11 cellular contexts compared by ENCODE assay signal in genomic region chr9:97981828-97982164, GRCh38. TPM values are rescaled to one million over a fixed set of nuclear protein-coding genes. Genes with fewer than 3 reads are reported as not detected.
A peak's percentile ranks its signal among the peaks of the same experiment; 100 is the strongest.
DNase-seq lines count a peak whose midpoint lies in the region; ATAC-seq and TF ChIP-seq lines count a peak whose summit lies in the region.
"Had no signal": no experiment of that assay in that cellular context is flagged by ENCODE, and none has a peak within 500 bp of the region (broad histone marks: within the 10 kb centered on the region; RNA-seq: fewer than 3 reads in every experiment).

No MANE protein-coding gene starts in this region.

- no peak overlapping the region for H2BK15ac ChIP-seq in IMR-90 (ENCODE audit: low read depth, low read length)

- no CpG with 5 or more reads among the region's 4 CpGs for WGBS in IMR-90 (ENCODE audit: extremely low coverage in 2 of 2, insufficient read length in 1 of 2), 2 experiments

- no peak overlapping the region for H3K14ac ChIP-seq in IMR-90 (replicated peaks; ENCODE audit: low read depth, low read length)

- intact Hi-C loops in CD4-positive, alpha-beta T cell (cut with DNase I, micrococcal nuclease), result loop anchor here (1.0 to 10.0 kb wide), 6 partner anchors 58 to 1123 kb away; partner anchors contain the start of genes NANS (in 1 of the 2), TBC1D2 (in 1 of the 2) and TGFBR1 (in 1 of the 2)
- intact Hi-C loops in IMR-90 (cut with micrococcal nuclease), result loop anchor here (2.0 kb wide), 3 partner anchors 23 to 75 kb away; partner anchors contain the start of gene NANS

- H3K4me3 ChIP-seq in IMR-90 (ENCODE audit: insufficient read depth, low read depth, low read length), result no peak overlapping the region

- H3K9me1 ChIP-seq in IMR-90 (ENCODE audit: insufficient read depth, low read length), result peaks cover 6% of the 10 kb centered on the region

- H3K27me3 Mint-ChIP-seq in CD4-positive, alpha-beta T cell, result no peaks in the 10 kb centered on the region
- H3K27me3 Mint-ChIP-seq in activated naive CD8-positive, alpha-beta T cell treated with anti-CD3 and anti-CD28 coated beads, Interleukin-2, amount 10 ng/mL, durations not matched to agents 7 days and 5 days, result no peaks in the 10 kb centered on the region
- H3K27me3 Mint-ChIP-seq in naive thymus-derived CD8-positive, alpha-beta T cell, result no peaks in the 10 kb centered on the region

- no peaks in the 10 kb centered on the region for H3K27me3 ChIP-seq in CD4-positive, alpha-beta T cell (ENCODE audit: control insufficient read depth, insufficient read depth, low read length)
- no peaks in the 10 kb centered on the region; the same call in 1 of the 2 replicates for H3K27me3 ChIP-seq in IMR-90 (ENCODE audit: control insufficient read depth, insufficient read depth, low read length)

- H2AK5ac ChIP-seq in IMR-90 (ENCODE audit: low read depth, low read length), result no peak overlapping the region

- H3K23ac ChIP-seq in IMR-90 (ENCODE audit: low read depth, low read length), result peak overlapping the region; percentile 56; the same call in 1 of the 2 replicates

- no peak overlapping the region for H4K5ac ChIP-seq in IMR-90 (ENCODE audit: low read depth, low read length)

- no peak for TF ChIP-seq POLR2A in IMR-90 (IDR thresholded peaks at IDR 0.05; ENCODE audit: low read depth, low read length)

- DNase-seq in CD4-positive, alpha-beta T cell, result no peak
- DNase-seq in IMR-90 (no peak), UCSD-AML1 (lab: John Stamatoyannopoulos, UW; ENCODE audit: unreplicated experiment) (no peak), RWPE1 (ENCODE audit: low spot score) (no peak)
- DNase-seq in activated naive CD8-positive, alpha-beta T cell treated with anti-CD3 and anti-CD28 coated beads, Interleukin-2, amount 10 ng/mL, durations not matched to agents 7 days and 5 days, result no peak
- DNase-seq in naive thymus-derived CD8-positive, alpha-beta T cell, result peak in 1 of 10 donors; percentile 34
- DNase-seq: NCI-H2081 treated with DMSO at 0.1 percent for 48 hours; stimulated activated naive CD4-positive, alpha-beta T cell had no signal

- no peak overlapping the region for H3K9ac ChIP-seq in IMR-90 (ENCODE audit: low read depth, low read length)

- no peak for TF ChIP-seq RAD21 in IMR-90 (IDR thresholded peaks at IDR 0.05; ENCODE audit: low read length)

- H2AK9ac ChIP-seq in IMR-90 (replicated peaks; ENCODE audit: low read depth, low read length, poor library complexity), result no peak overlapping the region

- POLR2A ChIA-PET in CD4-positive, alpha-beta T cell (lab: Charles Lee), result interaction anchor here (0.8 to 6.9 kb wide), 15 partner anchors 11 to 349 kb away, joined by 3 to 181 read pairs (median 12); partner anchors contain the start of genes NANS, NCBP1, TBC1D2 and TRMO
- POLR2A ChIA-PET in IMR-90 (lab: Charles Lee; ENCODE audit: unreplicated experiment), result interaction anchor here (0.6 to 1.0 kb wide), 2 partner anchors 59 to 128 kb away, joined by 3 to 6 read pairs; partner anchors contain the start of gene TRMO
- POLR2A ChIA-PET in activated naive CD8-positive, alpha-beta T cell treated with anti-CD3 and anti-CD28 coated beads, Interleukin-2, amount 10 ng/mL, durations not matched to agents 7 days and 5 days (lab: Charles Lee), result interaction anchor here (0.7 to 7.5 kb wide), 10 partner anchors 11 to 274 kb away, joined by 3 to 79 read pairs (median 8); partner anchors contain the start of genes TBC1D2, TRIM14 and TRMO
- POLR2A ChIA-PET in naive thymus-derived CD8-positive, alpha-beta T cell (lab: Charles Lee), result interaction anchor here (1.3 to 9.6 kb wide), 8 partner anchors 8 to 275 kb away, joined by 3 to 200 read pairs (median 18); partner anchors contain the start of genes NANS, TBC1D2 and TRMO
- POLR2A ChIA-PET in RWPE1 (lab: Yijun Ruan, JAX; ENCODE audit: low non-redundant PET), result interaction anchor here (0.6 kb wide), 1 partner anchor 59 kb away, joined by 4 read pairs; the partner anchor contains the start of gene TRMO

- peak overlapping the region; percentile 89 for H3K27ac Mint-ChIP-seq in CD4-positive, alpha-beta T cell
- peak overlapping the region; percentile 84 for H3K27ac Mint-ChIP-seq in activated naive CD8-positive, alpha-beta T cell treated with anti-CD3 and anti-CD28 coated beads, Interleukin-2, amount 10 ng/mL, durations not matched to agents 7 days and 5 days
- H3K27ac Mint-ChIP-seq in naive thymus-derived CD8-positive, alpha-beta T cell, result peak overlapping the region; percentile 18 to 96 (median 90)

- no peak overlapping the region for H2BK120ac ChIP-seq in IMR-90 (ENCODE audit: low read depth, low read length)

- H3K9me3 ChIP-seq in CD4-positive, alpha-beta T cell (ENCODE audit: control insufficient read depth, low read length), result no peaks in the 10 kb centered on the region
- H3K9me3 ChIP-seq in IMR-90 (ENCODE audit: control insufficient read depth, insufficient read depth, low read length), result no peaks in the 10 kb centered on the region

- no peak overlapping the region; a peak in 1 of 4 replicates for H4K8ac ChIP-seq in IMR-90 (ENCODE audit: low read depth in 2 of 2, low read length in 2 of 2)

- no peak overlapping the region for H3K27ac ChIP-seq in CD4-positive, alpha-beta T cell (ENCODE audit: low read depth, low read length)
- H3K27ac ChIP-seq in IMR-90 (ENCODE audit: insufficient read depth, low read length) (no peak overlapping the region), RWPE1 (no peak overlapping the region)

- ATAC-seq in CD4-positive, alpha-beta T cell (ENCODE audit: poor library complexity), result no peak
- no peak for ATAC-seq in IMR-90 (ENCODE audit: low read depth)
- no peak for ATAC-seq in activated naive CD8-positive, alpha-beta T cell treated with anti-CD3 and anti-CD28 coated beads, Interleukin-2, amount 10 ng/mL, durations not matched to agents 7 days and 5 days (ENCODE audit: low read depth)
- no peak for ATAC-seq in naive thymus-derived CD8-positive, alpha-beta T cell
- no peak for ATAC-seq in GM18873 (IDR thresholded peaks at IDR 0.05; ENCODE audit: low FRiP score, unreplicated experiment)
- ATAC-seq in HG03280 (IDR thresholded peaks at IDR 0.05; ENCODE audit: unreplicated experiment), result no peak

- H3K4me1 Mint-ChIP-seq in CD4-positive, alpha-beta T cell (ENCODE audit: low read depth), result peaks cover 61% of the 10 kb centered on the region
- peaks cover 31% of the 10 kb centered on the region for H3K4me1 Mint-ChIP-seq in activated naive CD8-positive, alpha-beta T cell treated with anti-CD3 and anti-CD28 coated beads, Interleukin-2, amount 10 ng/mL, durations not matched to agents 7 days and 5 days
- H3K4me1 Mint-ChIP-seq in naive thymus-derived CD8-positive, alpha-beta T cell, result peaks cover 21 to 50% (median 43%) of the 10 kb centered on the region in 4 donors

- peaks cover 18% of the 10 kb centered on the region for H4K20me1 ChIP-seq in IMR-90 (ENCODE audit: insufficient read depth, low read length)

- no peaks in the 10 kb centered on the region for H3K9me3 Mint-ChIP-seq in CD4-positive, alpha-beta T cell
- no peaks in the 10 kb centered on the region for H3K9me3 Mint-ChIP-seq in activated naive CD8-positive, alpha-beta T cell treated with anti-CD3 and anti-CD28 coated beads, Interleukin-2, amount 10 ng/mL, durations not matched to agents 7 days and 5 days
- H3K9me3 Mint-ChIP-seq in naive thymus-derived CD8-positive, alpha-beta T cell, result no peaks in the 10 kb centered on the region

- no peak overlapping the region for H4K91ac ChIP-seq in IMR-90 (ENCODE audit: insufficient read depth, low read depth, low read length)

- H3K36me3 ChIP-seq in IMR-90 (ENCODE audit: control insufficient read depth, insufficient read depth, low read length), result no peaks in the 10 kb centered on the region; the same call in 1 of the 2 replicates

- H3K18ac ChIP-seq in IMR-90 (ENCODE audit: low read depth, low read length), result no peak overlapping the region

- no TSS peak for BruUV-seq in IMR-90 (replicated peaks; lab: Mats Ljungman, UMichigan)

- CTCF ChIA-PET in CD4-positive, alpha-beta T cell (lab: Charles Lee), result interaction anchor here (1.8 to 7.1 kb wide), 6 partner anchors 11 to 135 kb away, joined by 3 to 74 read pairs (median 12); partner anchors contain the start of gene TRMO
- CTCF ChIA-PET in IMR-90 (lab: Yijun Ruan, JAX), result interaction anchor here (0.9 to 1.2 kb wide), 3 partner anchors 10 to 58 kb away, joined by 3 to 5 read pairs (median 4); no protein-coding TSS in a partner anchor
- CTCF ChIA-PET in RWPE1 (lab: Yijun Ruan, JAX), result interaction anchor here (0.7 to 4.3 kb wide), 3 partner anchors 11 to 307 kb away, joined by 3 to 18 read pairs (median 3); partner anchors contain the start of gene TRMO

- TF ChIP-seq CTCF in CD4-positive, alpha-beta T cell (IDR thresholded peaks at IDR 0.05), result no peak
- TF ChIP-seq CTCF in IMR-90 (conservative IDR thresholded peaks at IDR 0.05; ENCODE audit: low read depth, low read length) (no peak), RWPE1 (conservative IDR thresholded peaks at IDR 0.05; ENCODE audit: low read depth) (no peak)

- H3K79me1 ChIP-seq in IMR-90 (ENCODE audit: low read depth in 1 of 2, low read length in 2 of 2), result peaks cover 0 to 14% of the 10 kb centered on the region in 2 experiments; a peak in 2 of 4 replicates

- peaks cover 5% of the 10 kb centered on the region for H3K4me1 ChIP-seq in IMR-90 (ENCODE audit: control insufficient read depth, insufficient read depth, low read length)

- H2BK5ac ChIP-seq in IMR-90 (ENCODE audit: low read depth, low read length, poor library complexity, severe bottlenecking), result no peak overlapping the region

- in situ Hi-C loops in IMR-90 (cut with MboI; ENCODE audit: low sequenced_read_pairs), result no loop called here

- H2AFZ ChIP-seq in IMR-90 (replicated peaks; ENCODE audit: low read length, poor library complexity), result no peak overlapping the region

- H2BK20ac ChIP-seq in IMR-90 (ENCODE audit: low read depth, low read length), result no peak overlapping the region

- no peak overlapping the region for H3K56ac ChIP-seq in IMR-90 (ENCODE audit: extremely low read depth, insufficient read depth, low read length)

- no peak overlapping the region for H3K4me2 ChIP-seq in IMR-90 (ENCODE audit: low read depth, low read length)

- no peak overlapping the region for H3K4ac ChIP-seq in IMR-90 (ENCODE audit: low read depth, low read length)

- H3K36me3 Mint-ChIP-seq in CD4-positive, alpha-beta T cell (ENCODE audit: low read depth), result peaks cover 4% of the 10 kb centered on the region
- peaks cover 8% of the 10 kb centered on the region for H3K36me3 Mint-ChIP-seq in activated naive CD8-positive, alpha-beta T cell treated with anti-CD3 and anti-CD28 coated beads, Interleukin-2, amount 10 ng/mL, durations not matched to agents 7 days and 5 days
- no peaks in the 10 kb centered on the region for H3K36me3 Mint-ChIP-seq in naive thymus-derived CD8-positive, alpha-beta T cell

- dilution Hi-C loops in IMR-90 (cut with HindIII; ENCODE audit: low sequenced_read_pairs, unreplicated experiment), result no loop called here

- H3K4me3 Mint-ChIP-seq in CD4-positive, alpha-beta T cell, result peak overlapping the region; percentile 93
- H3K4me3 Mint-ChIP-seq in activated naive CD8-positive, alpha-beta T cell treated with anti-CD3 and anti-CD28 coated beads, Interleukin-2, amount 10 ng/mL, durations not matched to agents 7 days and 5 days, result peak overlapping the region; percentile 85
- H3K4me3 Mint-ChIP-seq in naive thymus-derived CD8-positive, alpha-beta T cell, result peak overlapping the region; percentile 69 to 90 (median 78)

RNA-seq across cellular contexts. Expression of gene ANP32B, which starts 1.3 kb away (rescaled TPM):
- total RNA-seq in CD4-positive, alpha-beta T cell, result 100 to 1,000 TPM; 178 to 192 TPM
- total RNA-seq in IMR-90 (2012; rRNA removed), result 3.9 and 9.4 TPM in 2 replicates
- polyA plus RNA-seq in IMR-90 (2012; rRNA removed), result 40.7 and 46.8 TPM in 2 replicates
- 9.5 and 10.7 TPM in 2 replicates for polyA plus RNA-seq in IMR-90 (2012; cell fraction: cytosol; rRNA removed)
- polyA plus RNA-seq in IMR-90 (2012; cell fraction: nucleus; rRNA removed; ENCODE audit: low replicate concordance), result 3.9 and 12.4 TPM in 2 replicates
- 100 to 1,000 TPM; 295 to 296 TPM for total RNA-seq in activated naive CD8-positive, alpha-beta T cell treated with anti-CD3 and anti-CD28 coated beads, Interleukin-2, amount 10 ng/mL, durations not matched to agents 7 days and 5 days
- 100 to 1,000 TPM; 200 to 205 TPM for total RNA-seq in naive thymus-derived CD8-positive, alpha-beta T cell
- 100 to 1,000 TPM in 2 of 3 donors, 10 to 100 TPM in 1; 87.8 to 110 (median 108) TPM for polyA plus RNA-seq in naive thymus-derived CD8-positive, alpha-beta T cell

RNA-seq across cellular contexts. Expression of gene HEMGN, which starts 43.8 kb away (rescaled TPM):
- under 1 TPM; 0.30 to 0.34 TPM for total RNA-seq in CD4-positive, alpha-beta T cell
- not detected in 2 replicates for total RNA-seq in IMR-90 (2012; rRNA removed)
- not detected in 2 replicates for polyA plus RNA-seq in IMR-90 (2012; rRNA removed)
- polyA plus RNA-seq in IMR-90 (2012; cell fraction: cytosol; rRNA removed), result not detected in 2 replicates
- not detected in 2 replicates for polyA plus RNA-seq in IMR-90 (2012; cell fraction: nucleus; rRNA removed; ENCODE audit: low replicate concordance)
- 1 to 10 TPM in 1 of 2 experiments, under 1 TPM in 1; 0.47 to 1.1 TPM for total RNA-seq in activated naive CD8-positive, alpha-beta T cell treated with anti-CD3 and anti-CD28 coated beads, Interleukin-2, amount 10 ng/mL, durations not matched to agents 7 days and 5 days
- 1 to 10 TPM; 1.9 to 3.4 TPM for total RNA-seq in naive thymus-derived CD8-positive, alpha-beta T cell
- polyA plus RNA-seq in naive thymus-derived CD8-positive, alpha-beta T cell, result 10 to 100 TPM in 1 of 3 donors, 1 to 10 TPM in 2; 7.6 to 11.0 (median 8.3) TPM
- total RNA-seq: renal cortical epithelial cell had no signal

RNA-seq across cellular contexts. Expression of gene TRMO, which starts 59.5 kb away (rescaled TPM):
- total RNA-seq in CD4-positive, alpha-beta T cell, result 10 to 100 TPM; 42.8 to 45.8 TPM
- total RNA-seq in IMR-90 (2012; rRNA removed), result 17.5 and 19.9 TPM in 2 replicates
- 7.6 and 10.2 TPM in 2 replicates for polyA plus RNA-seq in IMR-90 (2012; rRNA removed)
- polyA plus RNA-seq in IMR-90 (2012; cell fraction: cytosol; rRNA removed), result 3.2 and 5.4 TPM in 2 replicates
- 4.2 and 23.8 TPM in 2 replicates for polyA plus RNA-seq in IMR-90 (2012; cell fraction: nucleus; rRNA removed; ENCODE audit: low replicate concordance)
- total RNA-seq in activated naive CD8-positive, alpha-beta T cell treated with anti-CD3 and anti-CD28 coated beads, Interleukin-2, amount 10 ng/mL, durations not matched to agents 7 days and 5 days, result 10 to 100 TPM; 25.6 to 27.6 TPM
- 10 to 100 TPM; 40.2 to 51.5 TPM for total RNA-seq in naive thymus-derived CD8-positive, alpha-beta T cell
- 10 to 100 TPM; 11.7 to 18.0 (median 13.8) TPM for polyA plus RNA-seq in naive thymus-derived CD8-positive, alpha-beta T cell

Comparison
In these comparisons a context has a peak if more than half of its experiments do, and no peak if none do; other contexts are left out.
1. RNA of gene ANP32B, which starts 1.3 kb away (total RNA-seq): 295 to 296 TPM in activated naive CD8-positive, alpha-beta T cell treated with anti-CD3 and anti-CD28 coated beads, Interleukin-2, amount 10 ng/mL, durations not matched to agents 7 days and 5 days, 200 to 205 TPM in naive thymus-derived CD8-positive, alpha-beta T cell and 178 to 192 TPM in CD4-positive, alpha-beta T cell; 3.9 to 9.4 TPM in IMR-90; every median in the first group is over 10 times any median in the second.
2. Peak in every context shown above with its lines, with median percentiles within 50 percentile points of each other: H3K27ac Mint-ChIP-seq and H3K4me3 Mint-ChIP-seq.